Comparison of ENCODE assay signal across 31 cellular contexts in genomic region chr1:35367914-35368313, GRCh38.
A peak's percentile ranks its signal among the peaks of the same experiment; 100 is the strongest.
DNase-seq lines count a peak whose midpoint lies in the region; ATAC-seq, FAIRE-seq and TF ChIP-seq lines count a peak whose summit lies in the region.
"Had no signal": no experiment of that assay in that cellular context is flagged by ENCODE, and none has a peak within 500 bp of the region (broad histone marks: within the 10 kb centered on the region; RNA-seq: fewer than 3 reads in every experiment).

No MANE protein-coding gene starts in this region.

- H4K20me1 ChIP-seq in GM12878 (ENCODE audit: control insufficient read depth, insufficient read depth) (no peaks in the 10 kb centered on the region), K562 (replicated peaks; ENCODE audit: control insufficient read depth, insufficient read depth, low read length) (no peaks in the 10 kb centered on the region)
- H4K20me1 ChIP-seq: BLaER1 had no signal

- WGBS in GM12878 (ENCODE audit: insufficient coverage, insufficient replicate concordance, low lambda C conversion rate, missing lambda C conversion rate): 67% methylated on average over 2 of the region's 2 CpGs
- 91% methylated on average over 1 of the region's 2 CpGs for WGBS in K562 (ENCODE audit: insufficient coverage, low coverage, missing lambda C conversion rate)
- WGBS in aorta, 2 donors: 97 to 98% methylated on average over 2 of the region's 2 CpGs

- SMC1A ChIA-PET in GM12878 (lab: Charles Lee; ENCODE audit: uncharacterized antibody, unreplicated experiment): no interaction called here

- TF ChIP-seq POLR2A in GM12878 (IDR thresholded peaks at IDR 0.05; ENCODE audit: low read depth, low read length) (no peak), K562 (conservative IDR thresholded peaks at IDR 0.05) (no peak), H54 (IDR thresholded peaks at IDR 0.05; ENCODE audit: low read depth, low read length) (no peak)

- no peak overlapping the region for H3K9ac ChIP-seq in SK-N-MC (ENCODE audit: insufficient read length)
- no peak overlapping the region for H3K9ac ChIP-seq in GM12878 (ENCODE audit: control insufficient read depth, insufficient read depth, low read length)
- H3K9ac ChIP-seq in K562 (ENCODE audit: insufficient read depth in 1 of 2, low read depth in 2 of 2, low read length in 2 of 2): no peak overlapping the region
- H3K9ac ChIP-seq: BLaER1; BLaER1 treated with 17β-estradiol and CSF1 and Interleukin-3, amounts not matched to agents 10 nM and 100 nM had no signal

- no peaks in the 10 kb centered on the region for H3K79me2 ChIP-seq in GM12878 (ENCODE audit: control insufficient read depth, insufficient read depth, low read length)
- no peaks in the 10 kb centered on the region for H3K79me2 ChIP-seq in K562 (ENCODE audit: control insufficient read depth, insufficient read depth, low read length)

- CTCF ChIA-PET in GM12878 (lab: Yijun Ruan, JAX) (no interaction called here), K562 (lab: Yijun Ruan, JAX; ENCODE audit: low intra/inter-chr PET ratio) (no interaction called here)

- TF ChIP-seq CTCF in GM12878 (IDR thresholded peaks at IDR 0.05 in 2 of 3, conservative IDR thresholded peaks at IDR 0.05 in 1 of 3; ENCODE audit: control insufficient read depth in 2 of 3, extremely low read depth in 1 of 3, insufficient read depth in 1 of 3, low read depth in 3 of 3, low read length in 3 of 3): no peak
- no peak for TF ChIP-seq CTCF in K562 (IDR thresholded peaks at IDR 0.05 in 2 of 3, conservative IDR thresholded peaks at IDR 0.05 in 1 of 3; ENCODE audit: insufficient read depth in 2 of 3, low read depth in 1 of 3, low read length in 3 of 3)
- no peak for TF ChIP-seq CTCF in WERI-Rb-1 (IDR thresholded peaks at IDR 0.05; ENCODE audit: low read depth, low read length)

- H3K9me1 ChIP-seq in K562 (ENCODE audit: control insufficient read depth, insufficient read depth, low read length): no peaks in the 10 kb centered on the region

- H3K36me3 ChIP-seq in SK-N-MC (ENCODE audit: insufficient read depth, low read length) (peaks cover 31% of the 10 kb centered on the region), GM12878 (ENCODE audit: control insufficient read depth in 2 of 2, insufficient read depth in 2 of 2, low read length in 1 of 2) (no peaks in the 10 kb centered on the region), K562 (ENCODE audit: control insufficient read depth, insufficient read depth, low read length) (peaks cover 45% of the 10 kb centered on the region; the same call in 2 of the 3 replicates), aorta (ENCODE audit: control insufficient read depth in 1 of 2, insufficient read depth in 2 of 2, low read length in 1 of 2) (no peaks in the 10 kb centered on the region), WERI-Rb-1 (peaks cover 3% of the 10 kb centered on the region; the same call in 1 of the 2 replicates)
- H3K36me3 ChIP-seq: BE2C had no signal

- ATAC-seq in GM12878: no peak
- ATAC-seq in K562: no peak
- ATAC-seq in aorta (ENCODE audit: low FRiP score): no peak
- ATAC-seq: A549; CD8-positive, alpha-beta T cell had no signal

- H3K4me1 ChIP-seq in GM12878 (ENCODE audit: control insufficient read depth, insufficient read depth, low read length) (peaks cover 13% of the 10 kb centered on the region; the same call in 1 of the 2 replicates), K562 (replicated peaks in 1 of 2; ENCODE audit: control insufficient read depth in 2 of 2, insufficient read depth in 2 of 2, low read length in 2 of 2) (peaks cover 4% of the 10 kb centered on the region in 2 experiments; a peak in 3 of 5 replicates), aorta (ENCODE audit: control insufficient read depth in 1 of 2, insufficient read depth in 2 of 2, low read length in 2 of 2) (no peaks in the 10 kb centered on the region)
- H3K4me1 ChIP-seq: A549, BE2C, Caco-2 had no signal

- H3K27me3 ChIP-seq in GM12878 (replicated peaks in 1 of 2; ENCODE audit: control insufficient read depth in 2 of 2, insufficient read depth in 2 of 2, low read length in 1 of 2) (no peaks in the 10 kb centered on the region), K562 (ENCODE audit: control insufficient read depth in 2 of 2, insufficient read depth in 2 of 2, low read length in 2 of 2) (no peaks in the 10 kb centered on the region), aorta (ENCODE audit: control insufficient read depth in 1 of 2, insufficient read depth in 2 of 2, low read length in 1 of 2) (no peaks in the 10 kb centered on the region), WERI-Rb-1 (ENCODE audit: insufficient read depth, low read depth, severe bottlenecking) (no peaks in the 10 kb centered on the region)
- H3K27me3 ChIP-seq: BE2C; BLaER1; BLaER1 treated with 17β-estradiol and CSF1 and Interleukin-3, amounts not matched to agents 10 nM and 100 nM had no signal

- DNase-seq in SK-N-MC (ENCODE audit: low read depth, low spot score): no peak
- DNase-seq in GM12878 (ENCODE audit: low read depth, low spot score): no peak
- DNase-seq in K562 (ENCODE audit: extremely low read depth in 1 of 4, low spot score in 3 of 4): no peak
- no peak for DNase-seq in aorta
- no peak for DNase-seq in WERI-Rb-1
- no peak for DNase-seq in H54 (ENCODE audit: insufficient read length, low spot score)
- DNase-seq: 8988T; ACHN; AML-193; BE2C; C1 segment of cervical spinal cord; Caco-2; Calu3; CD4-positive, alpha-beta memory T cell; CD4-positive, alpha-beta T cell; CD4-positive, CD25-positive, alpha-beta regulatory T cell; CD8-positive, alpha-beta memory T cell; CD8-positive, alpha-beta T cell; COR-L47; DMS 273 treated with DMSO at 0.1 percent for 48 hours; DMS153; DMS53; DMS79; DMS79 treated with DMSO at 0.1 percent for 48 hours; DND-41; EL had no signal

- in situ Hi-C loops in GM12878 (cut with MboI) (no loop called here), K562 (cut with MboI) (no loop called here)

- FAIRE-seq in GM12878 (lab: Jason Lieb, UNC) (no peak), K562 (lab: Jason Lieb, UNC) (no peak), H54 (lab: Jason Lieb, UNC) (no peak)
- FAIRE-seq: A549 had no signal

- intact Hi-C loops in GM12878 (cut with micrococcal nuclease; ENCODE audit: unreplicated experiment): no loop called here
- intact Hi-C loops in K562 (cut with micrococcal nuclease): no loop called here
- intact Hi-C loops in aorta (cut with DNase I): no loop called here

- no peak overlapping the region for H3K4me3 ChIP-seq in SK-N-MC
- H3K4me3 ChIP-seq in GM12878: no peak overlapping the region
- no peak overlapping the region for H3K4me3 ChIP-seq in K562
- H3K4me3 ChIP-seq in aorta (ENCODE audit: low read length in 2 of 2): no peak overlapping the region
- no peak overlapping the region for H3K4me3 ChIP-seq in WERI-Rb-1 (ENCODE audit: low read depth, low read length)
- H3K4me3 ChIP-seq: A549; BLaER1; BLaER1 treated with 17β-estradiol and CSF1 and Interleukin-3, amounts not matched to agents 10 nM and 100 nM had no signal

- RAD21 ChIA-PET in GM12878 (lab: Charles Lee; ENCODE audit: unreplicated experiment): no interaction called here

- TF ChIP-seq EP300 in GM12878 (IDR thresholded peaks at IDR 0.05; ENCODE audit: borderline replicate concordance in 1 of 2, control insufficient read depth in 1 of 2, low read depth in 2 of 2, low read length in 2 of 2) (no peak), K562 (IDR thresholded peaks at IDR 0.05; ENCODE audit: low read length) (no peak)

- H3K27ac ChIP-seq in SK-N-MC (peak overlapping the region; percentile 63), GM12878 (ENCODE audit: control insufficient read depth, insufficient read depth) (no peak overlapping the region), K562 (ENCODE audit: extremely low read depth, low read depth, low read length) (no peak overlapping the region), aorta (ENCODE audit: low read depth in 1 of 2, low read length in 2 of 2) (no peak overlapping the region), WERI-Rb-1 (no peak overlapping the region)
- H3K27ac ChIP-seq: 22Rv1; A549; BLaER1; BLaER1 treated with 17β-estradiol and CSF1 and Interleukin-3, amounts not matched to agents 10 nM and 100 nM; C4-2B had no signal

- no peak for TF ChIP-seq RAD21 in GM12878 (IDR thresholded peaks at IDR 0.05; ENCODE audit: insufficient read depth, low read depth, low read length)
- TF ChIP-seq RAD21 in K562 (CRISPR knock-in tag; conservative IDR thresholded peaks at IDR 0.05 in 1 of 2, IDR thresholded peaks at IDR 0.05 in 1 of 2): no peak

- BruUV-seq in GM12878 (replicated peaks; lab: Mats Ljungman, UMichigan) (no TSS peak), K562 (replicated peaks; lab: Mats Ljungman, UMichigan) (no TSS peak)

- H2AFZ ChIP-seq in GM12878 (ENCODE audit: control insufficient read depth, low read depth, low read length) (no peak overlapping the region), K562 (ENCODE audit: low read depth, low read length) (no peak overlapping the region)

- no peaks in the 10 kb centered on the region for H3K9me3 ChIP-seq in SK-N-MC (ENCODE audit: low read depth, low read length)
- H3K9me3 ChIP-seq in GM12878 (replicated peaks; ENCODE audit: control insufficient read depth, insufficient read depth, low read length): no peaks in the 10 kb centered on the region
- H3K9me3 ChIP-seq in K562 (replicated peaks; ENCODE audit: control insufficient read depth, insufficient read depth, low read depth, low read length): no peaks in the 10 kb centered on the region
- no peaks in the 10 kb centered on the region for H3K9me3 ChIP-seq in aorta (ENCODE audit: control insufficient read depth, low read length)
- no peaks in the 10 kb centered on the region for H3K9me3 ChIP-seq in WERI-Rb-1 (ENCODE audit: severe bottlenecking)
- H3K9me3 ChIP-seq: A549; BE2C; BLaER1; BLaER1 treated with 17β-estradiol and CSF1 and Interleukin-3, amounts not matched to agents 10 nM and 100 nM; Caco-2 had no signal

- POLR2A ChIA-PET in GM12878 (lab: Charles Lee) (no interaction called here), K562 (lab: Yijun Ruan, JAX) (interaction anchor here (1.2 kb wide), 1 partner anchor 11 kb away, joined by 3 read pairs; no protein-coding TSS in a partner anchor)

- H3K4me2 ChIP-seq in GM12878 (ENCODE audit: control insufficient read depth, insufficient read depth) (no peak overlapping the region), K562 (ENCODE audit: insufficient read depth, low read length) (no peak overlapping the region)
- H3K4me2 ChIP-seq: A549; BLaER1; BLaER1 treated with 17β-estradiol and CSF1 and Interleukin-3, amounts not matched to agents 10 nM and 100 nM had no signal
